20 cellular contexts compared by ENCODE assay signal in genomic region chr17:80224098-80224497, GRCh38. TPM values are rescaled to one million over a fixed set of nuclear protein-coding genes. Genes with fewer than 3 reads are reported as not detected.
"Had no signal": no experiment of that assay in that cellular context is flagged by ENCODE, and none has a peak within 500 bp of the region (broad histone marks: within the 10 kb centered on the region; RNA-seq: fewer than 3 reads in every experiment).

No MANE protein-coding gene starts in this region.

- H3K4me3 ChIP-seq: left lung, pancreas, thyroid gland, vagina had no signal

- H3K9me3 Mint-ChIP-seq: activated B cell treated with CpG ODN at 0.5 μM for 24 hours; activated CD4-positive, alpha-beta T cell treated with anti-CD3 and anti-CD28 coated beads, Interleukin-2, amount 10 ng/mL, durations not matched to agents 7 days and 5 days; activated T-cell treated with anti-CD3 and anti-CD28 coated beads, Interleukin-2, amount 50 U/mL, for 72 hours; central memory CD8-positive, alpha-beta T cell; stimulated activated naive B cell treated with anti-CD40 and anti-IgM and Interleukin-4, amounts not matched to agents 10 μg/mL and 1 μg/mL and 100 μg/mL, for 72 hours had no signal

- H3K27ac Mint-ChIP-seq: activated B cell treated with CpG ODN at 0.5 μM for 24 hours; activated CD4-positive, alpha-beta T cell treated with anti-CD3 and anti-CD28 coated beads, Interleukin-2, amount 10 ng/mL, durations not matched to agents 7 days and 5 days; activated naive CD8-positive, alpha-beta T cell; activated T-cell treated with anti-CD3 and anti-CD28 coated beads, Interleukin-2, amount 50 U/mL, for 72 hours; brain; stimulated activated naive B cell treated with anti-CD40 and anti-IgM and Interleukin-4, amounts not matched to agents 10 μg/mL and 1 μg/mL and 100 μg/mL, for 72 hours had no signal

- DNase-seq: activated B cell treated with CpG ODN at 0.5 μM for 24 hours; activated CD4-positive, alpha-beta T cell treated with anti-CD3 and anti-CD28 coated beads, Interleukin-2, amount 10 ng/mL, durations not matched to agents 7 days and 5 days; activated CD8-positive, alpha-beta memory T cell treated with anti-CD3 and anti-CD28 coated beads, Interleukin-2, amount 50 U/mL, for 48 hours; activated gamma-delta T cell treated with Interleukin-2 at 50 U/mL for 16 hours; activated T-cell treated with anti-CD3 and anti-CD28 coated beads, Interleukin-2, amount 50 U/mL, for 72 hours; cortex of kidney; effector CD8-positive, alpha-beta T cell; foreskin melanocyte; naive B cell; stimulated activated naive B cell treated with anti-CD40 and anti-IgM and Interleukin-4, amounts not matched to agents 10 μg/mL and 1 μg/mL and 100 μg/mL, for 72 hours; T-helper 2 cell; thyroid gland had no signal

- H3K27me3 ChIP-seq: pancreas, thyroid gland, vagina had no signal

- H3K27ac ChIP-seq: left lung, pancreas, thyroid gland, vagina had no signal

- H3K4me3 Mint-ChIP-seq: activated B cell treated with CpG ODN at 0.5 μM for 24 hours; activated CD4-positive, alpha-beta T cell treated with anti-CD3 and anti-CD28 coated beads, Interleukin-2, amount 10 ng/mL, durations not matched to agents 7 days and 5 days; activated naive CD8-positive, alpha-beta T cell; activated T-cell treated with anti-CD3 and anti-CD28 coated beads, Interleukin-2, amount 50 U/mL, for 72 hours; stimulated activated naive B cell treated with anti-CD40 and anti-IgM and Interleukin-4, amounts not matched to agents 10 μg/mL and 1 μg/mL and 100 μg/mL, for 72 hours had no signal

- H3K9me3 ChIP-seq: left lung, pancreas, thyroid gland, vagina had no signal

- H3K27me3 Mint-ChIP-seq: activated B cell treated with CpG ODN at 0.5 μM for 24 hours; activated CD4-positive, alpha-beta T cell treated with anti-CD3 and anti-CD28 coated beads, Interleukin-2, amount 10 ng/mL, durations not matched to agents 7 days and 5 days; activated naive CD8-positive, alpha-beta T cell; central memory CD8-positive, alpha-beta T cell had no signal

- FAIRE-seq: keratinocyte, pancreas, TTC549 had no signal

- H3K36me3 Mint-ChIP-seq: activated naive CD8-positive, alpha-beta T cell had no signal

- ATAC-seq: activated T-cell treated with anti-CD3 and anti-CD28 coated beads, Interleukin-2, amount 50 U/mL, for 72 hours; left lung; pancreas; stimulated activated naive B cell treated with anti-CD40 and anti-IgM and Interleukin-4, amounts not matched to agents 10 μg/mL and 1 μg/mL and 100 μg/mL, for 72 hours had no signal

- H3K36me3 ChIP-seq: pancreas had no signal

RNA-seq across cellular contexts. Expression of gene CARD14, which starts 54.3 kb away (rescaled TPM):
- total RNA-seq: activated B cell treated with CpG ODN at 0.5 μM for 24 hours; activated CD4-positive, alpha-beta T cell treated with anti-CD3 and anti-CD28 coated beads, Interleukin-2, amount 10 ng/mL, durations not matched to agents 7 days and 5 days had no signal
